Comparison of ENCODE assay signal across 8 cellular contexts in genomic region chr15:23877502-23878412, GRCh38.
DNase-seq lines count a peak whose midpoint lies in the region; ATAC-seq and TF ChIP-seq lines count a peak whose summit lies in the region.

No MANE protein-coding gene starts in this region.

- peak; percentile 37 for DNase-seq in activated CD4-positive, CD25-positive, alpha-beta regulatory T cell treated with anti-CD3 and anti-CD28 coated beads, Interleukin-2, amount 50 U/mL, for 72 hours
- peak; percentile 36 for DNase-seq in NCI-H128 (lab: John Stamatoyannopoulos, UW; ENCODE audit: unreplicated experiment)
- peak; percentile 54 to 63 for DNase-seq in activated T-cell treated with anti-CD3 and anti-CD28 coated beads, Interleukin-2, amount 50 U/mL, for 48 hours
- peak; percentile 84 for DNase-seq in hepatocyte (ENCODE audit: low spot score)
- DNase-seq in stimulated activated CD4-positive, alpha-beta T cell treated with anti-CD3 and anti-CD28 coated beads, Interleukin-2, amount 100 ng/mL, for 48 hours = peak; percentile 16 to 39
- no peak for DNase-seq in 8988T

- no peak for ATAC-seq in activated CD4-positive, CD25-positive, alpha-beta regulatory T cell treated with anti-CD3 and anti-CD28 coated beads, Interleukin-2, amount 50 U/mL, for 24 hours
- no peak for ATAC-seq in HG02763 (IDR thresholded peaks at IDR 0.05; ENCODE audit: unreplicated experiment)

- no peaks in the 10 kb centered on the region for H4K20me1 ChIP-seq in hepatocyte (ENCODE audit: insufficient read depth, poor library complexity, severe bottlenecking)

- H3K79me2 ChIP-seq in hepatocyte = no peaks in the 10 kb centered on the region

- H3K9me3 ChIP-seq in hepatocyte (ENCODE audit: low read depth) = no peaks in the 10 kb centered on the region

- TF ChIP-seq CTCF in hepatocyte (IDR thresholded peaks at IDR 0.05; ENCODE audit: poor library complexity) = peak; percentile 63

- H3K36me3 ChIP-seq in hepatocyte (replicated peaks; ENCODE audit: insufficient read depth, low read depth) = no peaks in the 10 kb centered on the region

- no peak overlapping the region for H3K27ac ChIP-seq in hepatocyte

- no peaks in the 10 kb centered on the region for H3K9me2 ChIP-seq in hepatocyte (replicated peaks; ENCODE audit: insufficient read depth)

- peak overlapping the region; percentile 73 for H3K4me2 ChIP-seq in hepatocyte

- WGBS in hepatocyte (ENCODE audit: low lambda C conversion rate, missing lambda C conversion rate) = 40% methylated on average over 35 of the region's 36 CpGs

- H3K4me3 ChIP-seq in hepatocyte = no peak overlapping the region

- no peaks in the 10 kb centered on the region for H3K27me3 ChIP-seq in hepatocyte

- H3K4me1 ChIP-seq in hepatocyte (ENCODE audit: insufficient read depth) = no peaks in the 10 kb centered on the region

- peak overlapping the region; percentile 37 for H2AFZ ChIP-seq in hepatocyte
